Comparison of ENCODE assay signal across 11 cellular contexts in genomic region chr3:59502806-59503205, GRCh38.
A peak's percentile ranks its signal among the peaks of the same experiment; 100 is the strongest.
DNase-seq lines count a peak whose midpoint lies in the region; ATAC-seq, FAIRE-seq and TF ChIP-seq lines count a peak whose summit lies in the region.
"Had no signal": no experiment of that assay in that cellular context is flagged by ENCODE, and none has a peak within 500 bp of the region (broad histone marks: within the 10 kb centered on the region; RNA-seq: fewer than 3 reads in every experiment).

No MANE protein-coding gene starts in this region.

- no peaks in the 10 kb centered on the region for H3K27me3 ChIP-seq in keratinocyte (ENCODE audit: control insufficient read depth, extremely low read depth, insufficient read depth, low read length)
- no peaks in the 10 kb centered on the region for H3K27me3 ChIP-seq in left ventricle myocardium inferior (ENCODE audit: low read depth)
- H3K27me3 ChIP-seq: Peyer's patch had no signal

- CTCF ChIA-PET in AG04449 (lab: Yijun Ruan, JAX): interaction anchor here (0.9 to 1.4 kb wide), 3 partner anchors 17 to 75 kb away, joined by 3 to 4 read pairs (median 3); no protein-coding TSS in a partner anchor

- H3K4me2 ChIP-seq in keratinocyte (ENCODE audit: control insufficient read depth, extremely low read depth, insufficient read depth, low read depth, low read length): no peak overlapping the region

- H3K27ac ChIP-seq in keratinocyte (ENCODE audit: control insufficient read depth, insufficient read depth, low read length) (no peak overlapping the region), left ventricle myocardium inferior (replicated peaks) (no peak overlapping the region)
- H3K27ac ChIP-seq: Peyer's patch had no signal

- H3K36me3 ChIP-seq in keratinocyte (ENCODE audit: control insufficient read depth in 2 of 2, extremely low read depth in 1 of 2, insufficient read depth in 2 of 2, low read length in 2 of 2) (no peaks in the 10 kb centered on the region), left ventricle myocardium inferior (no peaks in the 10 kb centered on the region)
- H3K36me3 ChIP-seq: Peyer's patch had no signal

- FAIRE-seq in keratinocyte (lab: Jason Lieb, UNC): peak; percentile 99
- FAIRE-seq: D721Med, endothelial cell of umbilical vein had no signal

- no peaks in the 10 kb centered on the region for H4K20me1 ChIP-seq in keratinocyte (ENCODE audit: control insufficient read depth, extremely low read depth, insufficient read depth, low read length)

- H3K4me1 Mint-ChIP-seq in activated T-helper 17 cell treated with anti-CD3 and anti-CD28 coated beads, Interleukin-2, amount 50 U/mL, for 72 hours: peaks cover 5% of the 10 kb centered on the region

- no peak overlapping the region for H2AFZ ChIP-seq in keratinocyte (ENCODE audit: control insufficient read depth, low read length)

- H3K79me2 ChIP-seq in keratinocyte (ENCODE audit: control insufficient read depth, insufficient read depth, low read length): no peaks in the 10 kb centered on the region

- no peaks in the 10 kb centered on the region for H3K27me3 Mint-ChIP-seq in activated T-helper 17 cell treated with anti-CD3 and anti-CD28 coated beads, Interleukin-2, amount 50 U/mL, for 72 hours

- H3K9me3 ChIP-seq in keratinocyte (ENCODE audit: control insufficient read depth, low read depth, low read length): no peaks in the 10 kb centered on the region
- H3K9me3 ChIP-seq in left ventricle myocardium inferior (replicated peaks): no peaks in the 10 kb centered on the region

- peak; percentile 47 for DNase-seq in AG04449 (ENCODE audit: low read depth, low spot score)
- peak; percentile 30 for DNase-seq in HFF-Myc (ENCODE audit: extremely low read depth, low read depth)
- DNase-seq in keratinocyte (ENCODE audit: low read depth, low spot score): peak; percentile 19
- no peak for DNase-seq in ecto neural progenitor cell (ENCODE audit: low spot score)
- no peak for DNase-seq in left ventricle myocardium inferior
- DNase-seq: Peyer's patch had no signal

- ATAC-seq in activated T-helper 17 cell treated with anti-CD3 and anti-CD28 coated beads, Interleukin-2, amount 50 U/mL, for 72 hours (replicated peaks): peak; percentile 100
- ATAC-seq in GM19035 (IDR thresholded peaks at IDR 0.05; ENCODE audit: unreplicated experiment) (no peak), GM21529 (IDR thresholded peaks at IDR 0.05; ENCODE audit: unreplicated experiment) (no peak)

- dilution Hi-C loops in keratinocyte (cut with MboI; ENCODE audit: extremely low pct_ligation_motif_present, low sequenced_read_pairs): no loop called here

- peak overlapping the region; percentile 52 for H3K27ac Mint-ChIP-seq in activated T-helper 17 cell treated with anti-CD3 and anti-CD28 coated beads, Interleukin-2, amount 50 U/mL, for 72 hours

- no peaks in the 10 kb centered on the region for H3K9me1 ChIP-seq in keratinocyte (ENCODE audit: control insufficient read depth, extremely low read depth, insufficient read depth, low read length)

- no peaks in the 10 kb centered on the region for H3K9me3 Mint-ChIP-seq in activated T-helper 17 cell treated with anti-CD3 and anti-CD28 coated beads, Interleukin-2, amount 50 U/mL, for 72 hours

- H3K4me1 ChIP-seq in keratinocyte (ENCODE audit: control insufficient read depth, extremely low read depth, insufficient read depth, low read length): peaks cover 3% of the 10 kb centered on the region
- H3K4me1 ChIP-seq in left ventricle myocardium inferior: no peaks in the 10 kb centered on the region
- H3K4me1 ChIP-seq: Peyer's patch had no signal

- no peak overlapping the region for H3K4me3 ChIP-seq in AG04449 (ENCODE audit: low read depth, low read length)
- no peak overlapping the region for H3K4me3 ChIP-seq in HFF-Myc (replicated peaks; ENCODE audit: low read depth, low read length)
- H3K4me3 ChIP-seq in keratinocyte (ENCODE audit: control insufficient read depth in 2 of 3, extremely low read depth in 1 of 3, insufficient read depth in 2 of 3, low read depth in 1 of 3, low read length in 3 of 3): no peak overlapping the region
- no peak overlapping the region for H3K4me3 ChIP-seq in left ventricle myocardium inferior
- H3K4me3 ChIP-seq: Peyer's patch had no signal

- H3K4me3 Mint-ChIP-seq in activated T-helper 17 cell treated with anti-CD3 and anti-CD28 coated beads, Interleukin-2, amount 50 U/mL, for 72 hours: peak overlapping the region; percentile 11

- H3K36me3 Mint-ChIP-seq in activated T-helper 17 cell treated with anti-CD3 and anti-CD28 coated beads, Interleukin-2, amount 50 U/mL, for 72 hours (ENCODE audit: low read depth): no peaks in the 10 kb centered on the region

- no peak overlapping the region for H3K9ac ChIP-seq in keratinocyte (ENCODE audit: control insufficient read depth, extremely low read depth, insufficient read depth, low read length)

- TF ChIP-seq CTCF in AG04449 (IDR thresholded peaks at IDR 0.05; ENCODE audit: insufficient read depth, low read length, missing control alignments) (no peak), HFF-Myc (IDR thresholded peaks at IDR 0.05; ENCODE audit: low read depth, low read length, missing control alignments) (no peak), keratinocyte (optimal IDR thresholded peaks at IDR 0.05 in 1 of 3, IDR thresholded peaks at IDR 0.05 in 1 of 3, conservative IDR thresholded peaks at IDR 0.05 in 1 of 3; ENCODE audit: extremely low read depth in 1 of 3, insufficient read depth in 2 of 3, low read length in 3 of 3) (no peak), left ventricle myocardium inferior (IDR thresholded peaks at IDR 0.05; ENCODE audit: borderline replicate concordance) (no peak)

- POLR2A ChIA-PET in AG04449 (lab: Yijun Ruan, JAX): interaction anchor here (0.7 kb wide), 1 partner anchor 772 kb away, joined by 3 read pairs; no protein-coding TSS in a partner anchor

- intact Hi-C loops in left ventricle myocardium inferior (cut with micrococcal nuclease): no loop called here

Comparison
In these comparisons a context has a peak if more than half of its experiments do, and no peak if none do; other contexts are left out.
1. DNase-seq: peak in AG04449 (single experiment), HFF-Myc (single experiment) and keratinocyte (single experiment); none in ecto neural progenitor cell (single experiment) and left ventricle myocardium inferior (single experiment).